Comparison of ENCODE assay signal across 22 cellular contexts in the genomic region with DNA sequence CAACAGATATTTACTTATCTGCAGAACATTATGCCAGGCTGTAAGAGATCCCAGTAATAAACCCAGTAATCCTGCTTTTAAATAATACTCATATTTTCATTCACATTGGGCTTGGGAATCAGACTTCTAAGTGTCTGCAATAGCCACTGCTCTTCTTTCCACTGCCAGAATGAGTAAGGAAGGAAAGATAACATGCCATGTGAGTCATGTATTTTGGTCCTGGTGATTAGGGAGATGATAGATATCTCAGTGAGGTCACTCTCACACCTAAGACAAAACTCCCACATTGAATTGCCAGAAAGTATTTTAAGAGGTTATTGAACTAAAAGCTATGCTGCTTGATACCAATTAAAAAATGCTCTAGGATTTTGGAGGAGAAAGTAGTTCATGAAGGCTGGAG. TPM values are rescaled to one million over a fixed set of nuclear protein-coding genes. Genes with fewer than 3 reads are reported as not detected.
"Had no signal": no experiment of that assay in that cellular context is flagged by ENCODE, and none has a peak within 500 bp of the region (broad histone marks: within the 10 kb centered on the region; RNA-seq: fewer than 3 reads in every experiment).

No MANE protein-coding gene starts in this region.

- H3K4me2 ChIP-seq: neural progenitor cell had no signal

- H3K27me3 ChIP-seq: colonic mucosa, neural progenitor cell, right lobe of liver, testis, tibial artery had no signal

- H2AFZ ChIP-seq: neural progenitor cell, parathyroid adenoma had no signal

- H3K27ac ChIP-seq: colonic mucosa, heart right ventricle, neural progenitor cell, parathyroid adenoma, right lobe of liver, testis, tibial artery had no signal

- H3K4me1 ChIP-seq: colonic mucosa, heart right ventricle, neural progenitor cell, parathyroid adenoma, right lobe of liver, testis, tibial artery had no signal

- H3K9me3 ChIP-seq: colonic mucosa, heart right ventricle, right lobe of liver, testis, tibial artery had no signal

- H3K9ac ChIP-seq: neural progenitor cell, parathyroid adenoma had no signal

- H3K79me2 ChIP-seq: parathyroid adenoma had no signal

- H3K36me3 ChIP-seq: colonic mucosa, heart right ventricle, neural progenitor cell, right lobe of liver, tibial artery had no signal

- ATAC-seq: heart right ventricle; left ventricle myocardium superior; naive thymus-derived CD4-positive, alpha-beta T cell; right lobe of liver; stimulated activated memory B cell treated with anti-CD40 and anti-IgM and Interleukin-4, amounts not matched to agents 10 μg/mL and 1 μg/mL and 100 μg/mL, for 72 hours; stimulated activated naive CD8-positive, alpha-beta T cell treated with anti-CD3 and anti-CD28 coated beads, Interleukin-15, Interleukin-2, amounts not matched to agents 100 U/mL and 50 U/mL, for 24 hours had no signal

- H3K4me3 ChIP-seq: colonic mucosa, heart right ventricle, lung, neural progenitor cell, right lobe of liver, testis, tibial artery had no signal

- DNase-seq: colonic mucosa; effector memory CD4-positive, alpha-beta T cell; foreskin melanocyte; glutamatergic neuron; heart right ventricle; hippocampal formation; immature natural killer cell; islet precursor cell; left ventricle myocardium superior; mesenchymal stem cell; midbrain; naive thymus-derived CD4-positive, alpha-beta T cell; right lobe of liver; stimulated activated CD4-positive, alpha-beta T cell treated with anti-CD3 and anti-CD28 coated beads, Interleukin-4, amount 100 ng/mL, for 4 hours; stimulated activated naive CD8-positive, alpha-beta T cell treated with anti-CD3 and anti-CD28 coated beads, Interleukin-15, Interleukin-2, amounts not matched to agents 100 U/mL and 50 U/mL, for 24 hours; substantia nigra; testis; tibial artery had no signal

RNA-seq across cellular contexts. Expression of gene HEPH, which starts 13.9 kb away (rescaled TPM):
- polyA plus RNA-seq: immature natural killer cell had no signal
